Comparison of ENCODE assay signal across 26 cellular contexts in the genomic region with DNA sequence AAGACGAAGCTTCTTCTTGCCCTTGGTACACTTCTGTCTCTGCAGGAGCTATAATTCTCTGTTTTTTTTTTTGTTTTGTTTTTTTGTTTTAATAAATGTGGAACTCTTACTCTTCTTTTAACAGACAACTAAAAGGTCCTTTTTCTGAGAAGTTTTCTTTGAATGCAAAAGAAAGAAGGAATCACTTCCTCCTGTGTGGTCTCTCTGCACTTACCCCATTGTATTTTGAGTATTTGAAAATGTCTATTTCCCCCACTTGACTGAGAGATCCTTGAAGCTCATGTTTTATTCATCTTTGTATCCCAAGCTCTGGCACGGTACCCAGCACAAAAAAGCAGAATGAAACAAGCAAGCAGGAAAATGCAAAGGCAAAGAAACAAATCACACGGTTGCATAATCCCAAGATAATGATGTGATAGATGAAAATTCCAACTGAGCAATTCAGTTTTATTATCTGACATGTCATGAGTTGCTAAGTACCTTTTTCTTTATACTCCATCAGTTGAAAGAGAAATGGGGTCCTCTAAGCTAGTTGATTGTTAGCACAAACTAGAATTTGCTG.
DNase-seq lines count a peak whose midpoint lies in the region; ATAC-seq and TF ChIP-seq lines count a peak whose summit lies in the region.
"Had no signal": no experiment of that assay in that cellular context is flagged by ENCODE, and none has a peak within 500 bp of the region (broad histone marks: within the 10 kb centered on the region; RNA-seq: fewer than 3 reads in every experiment).

No MANE protein-coding gene starts in this region.

- peak overlapping the region; percentile 46 for H3K27ac Mint-ChIP-seq in stimulated activated memory B cell treated with anti-CD40 and anti-IgM and Interleukin-4, amounts not matched to agents 10 μg/mL and 1 μg/mL and 100 μg/mL, for 72 hours
- no peak overlapping the region for H3K27ac Mint-ChIP-seq in endodermal cell
- H3K27ac Mint-ChIP-seq: activated naive CD8-positive, alpha-beta T cell treated with anti-CD3 and anti-CD28 coated beads, Interleukin-2, amount 10 ng/mL, durations not matched to agents 7 days and 5 days; CD4-positive, CD25-positive, alpha-beta regulatory T cell; GM23338; nephron; stimulated activated naive CD8-positive, alpha-beta T cell treated with anti-CD3 and anti-CD28 coated beads, Interleukin-15, Interleukin-2, amounts not matched to agents 100 ng/mL and 50 ng/mL, for 24 hours; WTC11 had no signal

- no peaks in the 10 kb centered on the region for H3K27me3 Mint-ChIP-seq in stimulated activated memory B cell treated with anti-CD40 and anti-IgM and Interleukin-4, amounts not matched to agents 10 μg/mL and 1 μg/mL and 100 μg/mL, for 72 hours
- H3K27me3 Mint-ChIP-seq in endodermal cell (ENCODE audit: insufficient read depth) = no peaks in the 10 kb centered on the region
- H3K27me3 Mint-ChIP-seq: activated naive CD8-positive, alpha-beta T cell treated with anti-CD3 and anti-CD28 coated beads, Interleukin-2, amount 10 ng/mL, durations not matched to agents 7 days and 5 days; CD4-positive, CD25-positive, alpha-beta regulatory T cell; stimulated activated naive CD8-positive, alpha-beta T cell treated with anti-CD3 and anti-CD28 coated beads, Interleukin-15, Interleukin-2, amounts not matched to agents 100 ng/mL and 50 ng/mL, for 24 hours had no signal

- H3K4me2 ChIP-seq in IMR-90 (ENCODE audit: low read depth, low read length) = no peak overlapping the region
- H3K4me2 ChIP-seq: GM23338 had no signal

- POLR2A ChIA-PET in IMR-90 (lab: Charles Lee; ENCODE audit: unreplicated experiment) = no interaction called here

- no peak overlapping the region for H2AFZ ChIP-seq in IMR-90 (replicated peaks; ENCODE audit: low read length, poor library complexity)
- H2AFZ ChIP-seq: parathyroid adenoma had no signal

- H3K23ac ChIP-seq in IMR-90 (ENCODE audit: low read depth, low read length) = no peak overlapping the region

- H3K4ac ChIP-seq in IMR-90 (ENCODE audit: low read depth, low read length) = no peak overlapping the region

- TF ChIP-seq RAD21 in IMR-90 (IDR thresholded peaks at IDR 0.05; ENCODE audit: low read length) = no peak

- H2BK15ac ChIP-seq in IMR-90 (ENCODE audit: low read depth, low read length) = no peak overlapping the region

- H4K8ac ChIP-seq in IMR-90 (ENCODE audit: low read depth in 2 of 2, low read length in 2 of 2) = no peak overlapping the region

- peak overlapping the region; percentile 10 for H3K4me3 Mint-ChIP-seq in stimulated activated memory B cell treated with anti-CD40 and anti-IgM and Interleukin-4, amounts not matched to agents 10 μg/mL and 1 μg/mL and 100 μg/mL, for 72 hours
- H3K4me3 Mint-ChIP-seq in endodermal cell = no peak overlapping the region
- H3K4me3 Mint-ChIP-seq: activated naive CD8-positive, alpha-beta T cell treated with anti-CD3 and anti-CD28 coated beads, Interleukin-2, amount 10 ng/mL, durations not matched to agents 7 days and 5 days; CD4-positive, CD25-positive, alpha-beta regulatory T cell; GM23338; nephron; stimulated activated naive CD8-positive, alpha-beta T cell treated with anti-CD3 and anti-CD28 coated beads, Interleukin-15, Interleukin-2, amounts not matched to agents 100 ng/mL and 50 ng/mL, for 24 hours; WTC11 had no signal

- intact Hi-C loops in IMR-90 (cut with micrococcal nuclease) (no loop called here), adrenal gland (cut with DNase I) (no loop called here)

- no peaks in the 10 kb centered on the region for H3K9me3 Mint-ChIP-seq in stimulated activated memory B cell treated with anti-CD40 and anti-IgM and Interleukin-4, amounts not matched to agents 10 μg/mL and 1 μg/mL and 100 μg/mL, for 72 hours
- no peaks in the 10 kb centered on the region for H3K9me3 Mint-ChIP-seq in endodermal cell
- H3K9me3 Mint-ChIP-seq: activated naive CD8-positive, alpha-beta T cell treated with anti-CD3 and anti-CD28 coated beads, Interleukin-2, amount 10 ng/mL, durations not matched to agents 7 days and 5 days; GM23338; nephron; stimulated activated naive CD8-positive, alpha-beta T cell treated with anti-CD3 and anti-CD28 coated beads, Interleukin-15, Interleukin-2, amounts not matched to agents 100 ng/mL and 50 ng/mL, for 24 hours; WTC11 had no signal

- no peak; the same call in 1 of the 2 replicates for ATAC-seq in IMR-90 (ENCODE audit: low read depth)
- ATAC-seq in stimulated activated memory B cell treated with anti-CD40 and anti-IgM and Interleukin-4, amounts not matched to agents 10 μg/mL and 1 μg/mL and 100 μg/mL, for 72 hours = peak; percentile 59
- ATAC-seq: body of pancreas, gastroesophageal sphincter, GM23338, PC-3, Right ventricle myocardium inferior, sciatic nerve, WTC11 had no signal

- H3K9ac ChIP-seq in IMR-90 (ENCODE audit: low read depth, low read length) (no peak overlapping the region), endodermal cell (ENCODE audit: extremely low read depth, low read length, poor library complexity, severe bottlenecking) (no peak overlapping the region)
- H3K9ac ChIP-seq: parathyroid adenoma had no signal

- peak; percentile 10 for DNase-seq in IMR-90
- DNase-seq in adrenal gland = peak; percentile 23 to 68 (median 45)
- DNase-seq in globus pallidus (ENCODE audit: low spot score) = peak; percentile 25
- no peak for DNase-seq in NCI-H1930 (lab: John Stamatoyannopoulos, UW)
- no peak for DNase-seq in activated CD8-positive, alpha-beta memory T cell treated with anti-CD3 and anti-CD28 coated beads for 24 hours
- no peak for DNase-seq in endodermal cell
- DNase-seq: activated naive CD8-positive, alpha-beta T cell treated with anti-CD3 and anti-CD28 coated beads, Interleukin-2, amount 10 ng/mL, durations not matched to agents 7 days and 5 days; body of pancreas; CD4-positive, CD25-positive, alpha-beta regulatory T cell; cerebellar nuclear complex; DMS 273 treated with DMSO at 0.1 percent for 48 hours; NCI-H1417 treated with DMSO at 0.1 percent for 48 hours; NCI-H526 treated with DMSO at 0.1 percent for 48 hours; PC-3; T1000; thyroid gland had no signal

- H2AK9ac ChIP-seq in IMR-90 (replicated peaks; ENCODE audit: low read depth, low read length, poor library complexity) = no peak overlapping the region

- no peak overlapping the region for H3K14ac ChIP-seq in IMR-90 (replicated peaks; ENCODE audit: low read depth, low read length)

- dilution Hi-C loops in IMR-90 (cut with HindIII; ENCODE audit: low sequenced_read_pairs, unreplicated experiment) = no loop called here

- no peak overlapping the region for H2BK20ac ChIP-seq in IMR-90 (ENCODE audit: low read depth, low read length)

- no peak overlapping the region for H3K56ac ChIP-seq in IMR-90 (ENCODE audit: extremely low read depth, insufficient read depth, low read length)

- in situ Hi-C loops in IMR-90 (cut with MboI; ENCODE audit: low sequenced_read_pairs) = no loop called here

- no peak overlapping the region for H2BK5ac ChIP-seq in IMR-90 (ENCODE audit: low read depth, low read length, poor library complexity, severe bottlenecking)

- H3K27ac ChIP-seq in IMR-90 (ENCODE audit: insufficient read depth, low read length) (no peak overlapping the region), adrenal gland (no peak overlapping the region), endodermal cell (ENCODE audit: low read depth, low read length) (no peak overlapping the region)
- H3K27ac ChIP-seq: body of pancreas, epithelial cell of prostate, gastroesophageal sphincter, parathyroid adenoma, thyroid gland had no signal

- CTCF ChIA-PET in IMR-90 (lab: Yijun Ruan, JAX) = interaction anchor here (0.6 kb wide), 1 partner anchor 1600 kb away, joined by 7 read pairs; no protein-coding TSS in a partner anchor

- TF ChIP-seq CTCF in IMR-90 (conservative IDR thresholded peaks at IDR 0.05; ENCODE audit: low read depth, low read length) = no peak
- TF ChIP-seq CTCF in adrenal gland (IDR thresholded peaks at IDR 0.05) = no peak
- no peak for TF ChIP-seq CTCF in endodermal cell (conservative IDR thresholded peaks at IDR 0.05)

- TF ChIP-seq POLR2A in IMR-90 (IDR thresholded peaks at IDR 0.05; ENCODE audit: low read depth, low read length) = no peak
- TF ChIP-seq POLR2A in adrenal gland (IDR thresholded peaks at IDR 0.05) = no peak

- H3K36me3 ChIP-seq in IMR-90 (ENCODE audit: control insufficient read depth, insufficient read depth, low read length) (no peaks in the 10 kb centered on the region), adrenal gland (replicated peaks in 1 of 2) (no peaks in the 10 kb centered on the region), endodermal cell (ENCODE audit: control insufficient read depth, insufficient read depth, low read length) (no peaks in the 10 kb centered on the region)
- H3K36me3 ChIP-seq: gastroesophageal sphincter, thyroid gland had no signal

- H3K4me1 ChIP-seq in IMR-90 (ENCODE audit: control insufficient read depth, insufficient read depth, low read length) = no peaks in the 10 kb centered on the region
- no peaks in the 10 kb centered on the region for H3K4me1 ChIP-seq in adrenal gland (replicated peaks in 1 of 2)
- no peaks in the 10 kb centered on the region for H3K4me1 ChIP-seq in endodermal cell (ENCODE audit: control insufficient read depth, insufficient read depth, low read length)
- H3K4me1 ChIP-seq: body of pancreas, gastroesophageal sphincter, thyroid gland had no signal

- H4K91ac ChIP-seq in IMR-90 (ENCODE audit: insufficient read depth, low read depth, low read length) = no peak overlapping the region

- H3K36me3 Mint-ChIP-seq in stimulated activated memory B cell treated with anti-CD40 and anti-IgM and Interleukin-4, amounts not matched to agents 10 μg/mL and 1 μg/mL and 100 μg/mL, for 72 hours = no peaks in the 10 kb centered on the region
- no peaks in the 10 kb centered on the region for H3K36me3 Mint-ChIP-seq in endodermal cell (ENCODE audit: low read depth)
- H3K36me3 Mint-ChIP-seq: activated naive CD8-positive, alpha-beta T cell treated with anti-CD3 and anti-CD28 coated beads, Interleukin-2, amount 10 ng/mL, durations not matched to agents 7 days and 5 days; CD4-positive, CD25-positive, alpha-beta regulatory T cell; WTC11 had no signal

- BruUV-seq in IMR-90 (replicated peaks; lab: Mats Ljungman, UMichigan) = no TSS peak

- H3K4me1 Mint-ChIP-seq in stimulated activated memory B cell treated with anti-CD40 and anti-IgM and Interleukin-4, amounts not matched to agents 10 μg/mL and 1 μg/mL and 100 μg/mL, for 72 hours = peaks cover 47% of the 10 kb centered on the region
- H3K4me1 Mint-ChIP-seq in endodermal cell = peaks cover 10% of the 10 kb centered on the region
- H3K4me1 Mint-ChIP-seq: activated naive CD8-positive, alpha-beta T cell treated with anti-CD3 and anti-CD28 coated beads, Interleukin-2, amount 10 ng/mL, durations not matched to agents 7 days and 5 days; CD4-positive, CD25-positive, alpha-beta regulatory T cell; nephron had no signal

- H3K4me3 ChIP-seq in IMR-90 (ENCODE audit: insufficient read depth, low read depth, low read length) (no peak overlapping the region), adrenal gland (no peak overlapping the region), endodermal cell (ENCODE audit: low read length) (no peak overlapping the region)
- H3K4me3 ChIP-seq: body of pancreas, gastroesophageal sphincter, GM23338, thyroid gland had no signal

- H4K5ac ChIP-seq in IMR-90 (ENCODE audit: low read depth, low read length) = no peak overlapping the region

- no peaks in the 10 kb centered on the region for H3K9me1 ChIP-seq in IMR-90 (ENCODE audit: insufficient read depth, low read length)

- no peak overlapping the region for H2AK5ac ChIP-seq in IMR-90 (ENCODE audit: low read depth, low read length)

- H4K20me1 ChIP-seq in IMR-90 (ENCODE audit: insufficient read depth, low read length) = no peaks in the 10 kb centered on the region

- H3K27me3 ChIP-seq in IMR-90 (ENCODE audit: control insufficient read depth, insufficient read depth, low read length) = no peaks in the 10 kb centered on the region
- H3K27me3 ChIP-seq in adrenal gland = no peaks in the 10 kb centered on the region
- H3K27me3 ChIP-seq in endodermal cell (ENCODE audit: control insufficient read depth, insufficient read depth, low read length, poor library complexity, severe bottlenecking) = no peaks in the 10 kb centered on the region
- H3K27me3 ChIP-seq: body of pancreas, thyroid gland had no signal

- H3K9me3 ChIP-seq in IMR-90 (ENCODE audit: control insufficient read depth, insufficient read depth, low read length) (no peaks in the 10 kb centered on the region), adrenal gland (replicated peaks in 1 of 3) (no peaks in the 10 kb centered on the region), endodermal cell (ENCODE audit: control insufficient read depth, low read length) (no peaks in the 10 kb centered on the region)
- H3K9me3 ChIP-seq: body of pancreas, gastroesophageal sphincter, thyroid gland had no signal

- no peaks in the 10 kb centered on the region for H3K79me1 ChIP-seq in IMR-90 (ENCODE audit: low read depth in 1 of 2, low read length in 2 of 2)

- H3K18ac ChIP-seq in IMR-90 (ENCODE audit: low read depth, low read length) = no peak overlapping the region

- no CpG with 5 or more reads among the region's 3 CpGs for WGBS in IMR-90 (ENCODE audit: extremely low coverage in 2 of 2, insufficient read length in 1 of 2), 2 experiments
- WGBS in adrenal gland, 4 donors = 32 to 42% (median 37%) methylated on average over 3 of the region's 3 CpGs
- WGBS in endodermal cell (ENCODE audit: insufficient coverage in 1 of 2, insufficient read length in 1 of 2), 2 experiments = 67 to 83% methylated on average over 1 to 3 of the region's 3 CpGs

- no peak overlapping the region for H2BK120ac ChIP-seq in IMR-90 (ENCODE audit: low read depth, low read length)

Comparison
In these comparisons a context has a peak if more than half of its experiments do, and no peak if none do; other contexts are left out.
1. DNase-seq: peak in IMR-90 (single experiment), adrenal gland (7 of 7) and globus pallidus (single experiment); none in NCI-H1930 (0 of 2), activated CD8-positive, alpha-beta memory T cell treated with anti-CD3 and anti-CD28 coated beads for 24 hours (single experiment) and endodermal cell (single experiment).